In the genomic region with DNA sequence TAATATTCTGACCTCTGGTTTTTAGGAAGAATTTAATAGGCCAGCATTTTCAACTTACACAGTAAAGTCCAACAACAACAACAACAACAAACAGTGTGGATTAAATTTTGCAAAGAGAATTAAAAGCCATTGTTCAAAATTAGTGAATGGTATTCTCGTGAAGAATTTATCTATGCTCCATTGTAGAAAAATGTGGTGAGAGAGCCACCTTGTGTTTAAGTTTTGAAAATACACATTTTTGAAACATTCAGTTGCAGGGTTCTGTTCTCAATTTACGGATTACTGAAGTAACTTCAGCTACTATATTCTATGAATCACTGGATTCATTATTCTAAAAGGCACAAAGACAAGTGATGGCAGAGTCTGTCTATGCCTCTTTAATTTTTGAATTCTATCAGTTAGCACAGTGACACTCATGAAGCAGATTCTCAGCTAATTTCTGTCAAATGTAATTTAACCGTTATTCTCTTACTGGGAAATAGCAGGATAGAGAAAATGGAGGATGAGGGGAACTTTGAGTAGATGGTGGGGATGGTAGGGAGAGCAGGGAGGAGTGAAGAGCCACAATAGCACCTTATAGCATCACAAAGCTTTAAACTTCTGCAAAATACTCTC, we compare ENCODE assay signal across 8 cellular contexts. TPM values are rescaled to one million over a fixed set of nuclear protein-coding genes. Genes with fewer than 3 reads are reported as not detected.
DNase-seq lines count a peak whose midpoint lies in the region; ATAC-seq, FAIRE-seq and TF ChIP-seq lines count a peak whose summit lies in the region.

No MANE protein-coding gene starts in this region.

- POLR2A ChIA-PET in H1 (lab: Charles Lee; ENCODE audit: partially characterized antibody): no interaction called here

- DNase-seq in D721Med (ENCODE audit: insufficient read length, low spot score) (no peak), H4 (ENCODE audit: low spot score) (peak; percentile 20), NCI-H748 treated with DMSO at 0.1 percent for 48 hours (lab: John Stamatoyannopoulos, UW) (peak; percentile 78), H1 (ENCODE audit: low read depth in 1 of 2, low spot score in 2 of 2) (no peak), nephron progenitor cell (no peak), 8988T (no peak), anterior cingulate cortex (lab: John Stamatoyannopoulos, UW) (no peak)

- TF ChIP-seq RAD21 in H1 (IDR thresholded peaks at IDR 0.05 in 1 of 2, conservative IDR thresholded peaks at IDR 0.05 in 1 of 2; ENCODE audit: low read depth in 2 of 2, low read length in 2 of 2): peak; percentile 68 to 72

- no peak for ATAC-seq in GM19328 (IDR thresholded peaks at IDR 0.05; ENCODE audit: unreplicated experiment)

- no peak overlapping the region for H3K23ac ChIP-seq in H1 (ENCODE audit: insufficient read length)

- no peaks in the 10 kb centered on the region for H3K4me1 Mint-ChIP-seq in nephron progenitor cell

- no peak overlapping the region for H3K14ac ChIP-seq in H1 (ENCODE audit: insufficient read length)

- H3K36me3 Mint-ChIP-seq in nephron progenitor cell (ENCODE audit: low read depth): peaks cover 4% of the 10 kb centered on the region

- no peak overlapping the region for H4K8ac ChIP-seq in H1 (ENCODE audit: extremely low read depth, insufficient read depth, low read length)

- 76% methylated on average over 3 of the region's 3 CpGs; no CpG with 5 or more reads in 1 of the 2 experiments for WGBS in H1 (ENCODE audit: extremely low coverage in 1 of 2, insufficient coverage in 1 of 2, insufficient read length in 1 of 2, insufficient replicate concordance in 2 of 2, low coverage in 1 of 2, low lambda C conversion rate in 2 of 2, missing lambda C conversion rate in 1 of 2), 2 experiments

- no peak overlapping the region for H3K56ac ChIP-seq in H1 (replicated peaks; ENCODE audit: insufficient read length, low read depth, low read length)

- no peak overlapping the region for H2BK15ac ChIP-seq in H1 (ENCODE audit: low read length)

- H3K4me2 ChIP-seq in H1 (ENCODE audit: insufficient read depth in 1 of 2, low read depth in 2 of 2, low read length in 2 of 2): no peak overlapping the region

- TF ChIP-seq EP300 in H1 (IDR thresholded peaks at IDR 0.05; ENCODE audit: borderline replicate concordance in 1 of 2, low read depth in 2 of 2, low read length in 2 of 2): no peak

- TF ChIP-seq CTCF in D721Med (IDR thresholded peaks at IDR 0.05; ENCODE audit: insufficient read depth, missing control alignments) (peak; percentile 63), H1 (IDR thresholded peaks at IDR 0.05; ENCODE audit: control extremely low read depth in 1 of 3, insufficient read depth in 1 of 3, low read depth in 1 of 3, low read length in 3 of 3) (peak in 2 of 3 experiments; percentile 18 to 36; a peak in 2 of 4 replicates), nephron progenitor cell (IDR thresholded peaks at IDR 0.05) (peak; percentile 63)

- H3K4me1 ChIP-seq in H1 (replicated peaks in 1 of 4; ENCODE audit: control insufficient read depth in 3 of 4, insufficient read depth in 4 of 4, low read length in 3 of 4): no peaks in the 10 kb centered on the region

- no peak overlapping the region for H3K18ac ChIP-seq in H1 (ENCODE audit: extremely low read depth, low read length)

- H3K4ac ChIP-seq in H1 (replicated peaks; ENCODE audit: insufficient read length, low read depth, low read length): no peak overlapping the region

- no peak overlapping the region for H2AFZ ChIP-seq in H1 (ENCODE audit: low read length)

- FAIRE-seq in D721Med (lab: Jason Lieb, UNC) (peak; percentile 71), H1 (lab: Jason Lieb, UNC) (no peak)

- H3K4me3 ChIP-seq in H1 (ENCODE audit: extremely low read depth in 1 of 4, insufficient read depth in 2 of 4, low read depth in 3 of 4, low read length in 4 of 4): no peak overlapping the region

- peaks cover 11% of the 10 kb centered on the region for H3K27me3 Mint-ChIP-seq in nephron progenitor cell (ENCODE audit: low read depth, poor library complexity)

- no peak overlapping the region for H4K91ac ChIP-seq in H1 (replicated peaks; ENCODE audit: insufficient read length, low read length)

- no peaks in the 10 kb centered on the region for H3K27me3 ChIP-seq in H1 (replicated peaks in 1 of 4; ENCODE audit: control insufficient read depth in 3 of 4, extremely low read depth in 1 of 4, insufficient read depth in 3 of 4, low read length in 3 of 4)

- no peaks in the 10 kb centered on the region for H4K20me1 ChIP-seq in H1 (replicated peaks in 1 of 2; ENCODE audit: control insufficient read depth in 1 of 2, insufficient read depth in 2 of 2, low read length in 2 of 2)

- H2BK5ac ChIP-seq in H1 (ENCODE audit: low read depth, low read length): no peak overlapping the region

- no peak overlapping the region for H2AK5ac ChIP-seq in H1 (ENCODE audit: low read depth, low read length)

- CTCF ChIA-PET in H1 (lab: Charles Lee; ENCODE audit: partially characterized antibody): interaction anchor here (0.7 to 1.8 kb wide), 35 partner anchors 9 to 914 kb away, joined by 3 to 13 read pairs (median 3); partner anchors contain the start of genes CCDC152 and GHR

- no peak overlapping the region for H4K5ac ChIP-seq in H1 (ENCODE audit: insufficient read length, low read depth, low read length)

- no peak overlapping the region for H3K4me3 Mint-ChIP-seq in nephron progenitor cell

- H3K79me1 ChIP-seq in H1 (ENCODE audit: low read depth, low read length): no peaks in the 10 kb centered on the region

- H2BK20ac ChIP-seq in H1 (ENCODE audit: low read length): no peak overlapping the region

- peaks cover 6% of the 10 kb centered on the region for H3K9me3 Mint-ChIP-seq in nephron progenitor cell

- H3K36me3 ChIP-seq in H1 (ENCODE audit: control insufficient read depth in 2 of 4, insufficient read depth in 4 of 4, low read length in 3 of 4): peaks cover 0 to 4% (median 0%) of the 10 kb centered on the region in 4 experiments; a peak in 1 of 8 replicates

- H3K9ac ChIP-seq in H1 (replicated peaks in 1 of 4; ENCODE audit: extremely low read depth in 1 of 4, low read depth in 3 of 4, low read length in 3 of 4): no peak overlapping the region

- H2BK120ac ChIP-seq in H1 (replicated peaks; ENCODE audit: low read depth, low read length): no peak overlapping the region

- H3K79me2 ChIP-seq in H1 (ENCODE audit: control insufficient read depth in 1 of 2, insufficient read depth in 2 of 2, low read length in 2 of 2): no peaks in the 10 kb centered on the region

- no peak overlapping the region for H3K27ac Mint-ChIP-seq in nephron progenitor cell

- no peak overlapping the region for H2BK12ac ChIP-seq in H1 (ENCODE audit: low read depth, low read length)

- H3K23me2 ChIP-seq in H1 (ENCODE audit: low read depth, low read length): no peaks in the 10 kb centered on the region

- no peak for TF ChIP-seq POLR2A in H1 (IDR thresholded peaks at IDR 0.05; ENCODE audit: control extremely low read depth in 1 of 2, low read depth in 2 of 2, low read length in 2 of 2)

- H3K27ac ChIP-seq in H1 (ENCODE audit: low read depth, low read length): no peak overlapping the region

- no peaks in the 10 kb centered on the region for H3K9me3 ChIP-seq in H1 (ENCODE audit: insufficient read depth in 2 of 2, low read depth in 1 of 2, low read length in 1 of 2)

TF ChIP-seq in H1, 55 proteins besides CTCF, POLR2A, EP300 and RAD21 (continues in another document):
- TF ChIP-seq SP4 (IDR thresholded peaks at IDR 0.05; ENCODE audit: low read length): no peak

RNA-seq across cellular contexts. Expression of gene CCDC152, which starts 11.0 kb away (rescaled TPM):
- 0.19 and 0.94 TPM in 2 replicates for total RNA-seq in H4 (2014; rRNA removed; shearing (Covaris generic))
- 9.5 and 10.2 TPM in 2 replicates for total RNA-seq in H1 (2021; fragmentation: NEBNext Ultra II Directional; extraction: Animal tissue kit (Norgen Biotek cat#: 25700))
- polyA plus RNA-seq in H1 (2011; rRNA removed): 1.8 and 2.6 TPM in 2 replicates
- 3.7 TPM for polyA plus RNA-seq in H1 (2011; cell fraction: cytosol; rRNA removed)
- 2.3 TPM for polyA plus RNA-seq in H1 (2011; cell fraction: nucleus; rRNA removed)
- polyA plus RNA-seq in H1 (2012, experiment 1 of 2): 2.5 to 5.4 TPM (median 2.9 TPM) in 4 replicates
- 0.45 TPM for polyA plus RNA-seq in H1 (2012, experiment 2 of 2)
- polyA plus RNA-seq in H1 (2013, experiment 1 of 2): 9.2 TPM
- 8.4 TPM for polyA plus RNA-seq in H1 (2013, experiment 2 of 2)
- 3.8 and 4.9 TPM in 2 replicates for polyA minus RNA-seq in H1 (2011; rRNA and poly(A)+ RNA removed)
- polyA minus RNA-seq in H1 (2011; cell fraction: cytosol; rRNA and poly(A)+ RNA removed): 2.1 TPM
- 11.1 TPM for polyA minus RNA-seq in H1 (2011; cell fraction: nucleus; rRNA and poly(A)+ RNA removed)

RNA-seq across cellular contexts. Expression of gene SELENOP, which starts 44.1 kb away (rescaled TPM):
- 64.2 and 68.9 TPM in 2 replicates for total RNA-seq in H4 (2014; rRNA removed; shearing (Covaris generic))
- total RNA-seq in H1 (2021; fragmentation: NEBNext Ultra II Directional; extraction: Animal tissue kit (Norgen Biotek cat#: 25700)): 17.0 and 19.4 TPM in 2 replicates
- polyA plus RNA-seq in H1 (2011; rRNA removed): 4.9 and 5.5 TPM in 2 replicates
- 8.5 TPM for polyA plus RNA-seq in H1 (2011; cell fraction: cytosol; rRNA removed)
- polyA plus RNA-seq in H1 (2011; cell fraction: nucleus; rRNA removed): 6.1 TPM
- polyA plus RNA-seq in H1 (2012, experiment 1 of 2): 9.6 to 15.1 TPM (median 11.2 TPM) in 4 replicates
- polyA plus RNA-seq in H1 (2012, experiment 2 of 2): 2.6 TPM
- polyA plus RNA-seq in H1 (2013, experiment 1 of 2): 8.4 TPM
- polyA plus RNA-seq in H1 (2013, experiment 2 of 2): 8.9 TPM
- 10.4 and 11.3 TPM in 2 replicates for polyA minus RNA-seq in H1 (2011; rRNA and poly(A)+ RNA removed)
- 7.8 TPM for polyA minus RNA-seq in H1 (2011; cell fraction: cytosol; rRNA and poly(A)+ RNA removed)
- 15.9 TPM for polyA minus RNA-seq in H1 (2011; cell fraction: nucleus; rRNA and poly(A)+ RNA removed)

Comparison
In these comparisons a context has a peak if more than half of its experiments do, and no peak if none do; other contexts are left out.
1. DNase-seq: peak in H4 (single experiment) and NCI-H748 treated with DMSO at 0.1 percent for 48 hours (single experiment); none in D721Med (single experiment), H1 (0 of 2), nephron progenitor cell (single experiment), 8988T (single experiment) and anterior cingulate cortex (0 of 58).
2. Peak in every context shown above with its lines, with median percentiles within 50 percentile points of each other: CTCF ChIP-seq.